11 cellular contexts compared by ENCODE assay signal in the genomic region with DNA sequence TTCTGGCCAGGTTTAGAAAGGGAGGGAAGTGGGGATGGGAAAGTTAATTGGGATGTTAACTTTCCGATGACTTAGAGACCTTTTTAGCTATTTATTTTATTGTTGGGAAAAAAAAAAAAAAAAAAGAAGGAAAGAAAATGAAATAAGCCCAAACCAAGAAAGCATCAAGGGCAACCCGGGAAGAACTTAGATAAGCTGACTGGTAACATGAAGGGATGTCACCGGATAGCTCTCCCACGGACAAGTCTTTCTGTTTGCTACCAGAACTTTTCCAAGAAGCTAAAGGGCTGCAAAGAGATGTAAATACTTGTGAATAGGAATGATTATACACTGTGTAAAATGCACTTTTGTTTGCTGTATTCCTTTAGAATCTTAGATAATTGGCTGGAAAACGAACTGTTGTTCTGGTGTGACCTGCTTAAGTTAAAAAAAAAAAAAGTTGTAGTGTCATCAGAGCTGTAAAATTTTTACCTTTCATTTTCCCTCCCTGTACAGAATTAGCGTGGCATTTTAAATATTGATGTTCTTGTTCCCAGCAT. TPM values are rescaled to one million over a fixed set of nuclear protein-coding genes. Genes with fewer than 3 reads are reported as not detected.
DNase-seq lines count a peak whose midpoint lies in the region; ATAC-seq, FAIRE-seq and TF ChIP-seq lines count a peak whose summit lies in the region.
"Had no signal": no experiment of that assay in that cellular context is flagged by ENCODE, and none has a peak within 500 bp of the region (broad histone marks: within the 10 kb centered on the region; RNA-seq: fewer than 3 reads in every experiment).

No MANE protein-coding gene starts in this region.

- peak overlapping the region; percentile 78 for H3K4me2 ChIP-seq in GM12878 (ENCODE audit: control insufficient read depth, insufficient read depth)

- H2AFZ ChIP-seq in GM12878 (ENCODE audit: control insufficient read depth, low read depth, low read length) = peak overlapping the region; percentile 58

- H3K4me1 ChIP-seq in A673 (ENCODE audit: insufficient read depth, low read length, poor library complexity, severe bottlenecking) = peaks cover 22% of the 10 kb centered on the region
- peaks cover 62% of the 10 kb centered on the region for H3K4me1 ChIP-seq in HUES48 (ENCODE audit: control insufficient read depth, insufficient read depth, low read length)
- no peaks in the 10 kb centered on the region; the same call in 1 of the 2 replicates for H3K4me1 ChIP-seq in GM12878 (ENCODE audit: control insufficient read depth, insufficient read depth, low read length)
- peaks cover 17 to 26% of the 10 kb centered on the region in 2 donors for H3K4me1 ChIP-seq in mucosa of rectum (ENCODE audit: control insufficient read depth in 2 of 2, insufficient read depth in 2 of 2, low read length in 2 of 2)
- H3K4me1 ChIP-seq in adrenal gland (replicated peaks in 1 of 2) = peaks cover 16 to 30% of the 10 kb centered on the region in 2 donors

- no peaks in the 10 kb centered on the region for H4K20me1 ChIP-seq in GM12878 (ENCODE audit: control insufficient read depth, insufficient read depth)

- H3K9ac ChIP-seq in HUES48 (ENCODE audit: low read depth, low read length) (no peak overlapping the region), GM12878 (ENCODE audit: control insufficient read depth, insufficient read depth, low read length) (peak overlapping the region; percentile 59), mucosa of rectum (ENCODE audit: low read depth in 1 of 2, low read length in 2 of 2) (no peak overlapping the region)

- CTCF ChIA-PET in A673 (lab: Charles Lee) = no interaction called here
- CTCF ChIA-PET in GM12878 (lab: Yijun Ruan, JAX) = no interaction called here

- H3K27ac ChIP-seq in A673 (ENCODE audit: low read depth, low read length, poor library complexity, severe bottlenecking) = no peak overlapping the region
- H3K27ac ChIP-seq in HUES48 (ENCODE audit: low read depth, low read length) = peak overlapping the region; percentile 84
- no peak overlapping the region for H3K27ac ChIP-seq in GM12878 (ENCODE audit: control insufficient read depth, insufficient read depth)
- H3K27ac ChIP-seq in mucosa of rectum (ENCODE audit: low read depth in 2 of 2, low read length in 2 of 2) = no peak overlapping the region
- H3K27ac ChIP-seq in adrenal gland = no peak overlapping the region
- H3K27ac ChIP-seq: body of pancreas had no signal

- no peak for TF ChIP-seq EP300 in GM12878 (IDR thresholded peaks at IDR 0.05; ENCODE audit: borderline replicate concordance in 1 of 2, control insufficient read depth in 1 of 2, low read depth in 2 of 2, low read length in 2 of 2)

- TF ChIP-seq POLR2A in GM12878 (IDR thresholded peaks at IDR 0.05; ENCODE audit: low read depth, low read length) (no peak), adrenal gland (IDR thresholded peaks at IDR 0.05) (no peak)

- H3K79me2 ChIP-seq in GM12878 (ENCODE audit: control insufficient read depth, insufficient read depth, low read length) = no peaks in the 10 kb centered on the region

- POLR2A ChIA-PET in A673 (lab: Charles Lee; ENCODE audit: low non-redundant PET) = no interaction called here
- POLR2A ChIA-PET in GM12878 (lab: Charles Lee) = interaction anchor here (0.7 kb wide), 1 partner anchor 464 kb away, joined by 4 read pairs; no protein-coding TSS in a partner anchor

- in situ Hi-C loops in GM12878 (cut with MboI) = no loop called here

- ATAC-seq in GM12878 = no peak
- ATAC-seq in HG02642 (IDR thresholded peaks at IDR 0.05; ENCODE audit: poor library complexity, unreplicated experiment) = no peak
- ATAC-seq: sciatic nerve had no signal

- TF ChIP-seq RAD21 in GM12878 (IDR thresholded peaks at IDR 0.05; ENCODE audit: insufficient read depth, low read depth, low read length) = no peak

- DNase-seq in A673 (ENCODE audit: low spot score) (no peak), GM12878 (ENCODE audit: low read depth, low spot score) (no peak), SIG-M5 treated with dmso at 0.1 percent for 504 hours (lab: John Stamatoyannopoulos, UW; ENCODE audit: unreplicated experiment) (no peak), adrenal gland (no peak)
- no peak for DNase-seq in effector CD4-positive, alpha-beta T cell

- SMC1A ChIA-PET in GM12878 (lab: Charles Lee; ENCODE audit: uncharacterized antibody, unreplicated experiment) = interaction anchor here (0.6 to 0.7 kb wide), 2 partner anchors 10 to 82 kb away, joined by 3 read pairs; no protein-coding TSS in a partner anchor

- H3K9me3 ChIP-seq in A673 (ENCODE audit: low read depth, low read length, poor library complexity, severe bottlenecking) (no peaks in the 10 kb centered on the region), HUES48 (ENCODE audit: control insufficient read depth, insufficient read depth, low read length) (no peaks in the 10 kb centered on the region), GM12878 (replicated peaks; ENCODE audit: control insufficient read depth, insufficient read depth, low read length) (peaks cover 8% of the 10 kb centered on the region; the same call in 2 of the 3 replicates), mucosa of rectum (ENCODE audit: control insufficient read depth in 2 of 2, low read length in 2 of 2) (no peaks in the 10 kb centered on the region), adrenal gland (replicated peaks in 1 of 3) (no peaks in the 10 kb centered on the region)
- H3K9me3 ChIP-seq: body of pancreas had no signal

- no peaks in the 10 kb centered on the region for H3K36me3 ChIP-seq in A673 (ENCODE audit: insufficient read depth, low read length, poor library complexity, severe bottlenecking)
- no peaks in the 10 kb centered on the region for H3K36me3 ChIP-seq in HUES48 (ENCODE audit: control insufficient read depth, insufficient read depth, low read length)
- no peaks in the 10 kb centered on the region for H3K36me3 ChIP-seq in GM12878 (ENCODE audit: control insufficient read depth in 2 of 2, insufficient read depth in 2 of 2, low read length in 1 of 2)
- no peaks in the 10 kb centered on the region for H3K36me3 ChIP-seq in mucosa of rectum (ENCODE audit: control insufficient read depth in 2 of 2, insufficient read depth in 2 of 2, low read length in 2 of 2)
- H3K36me3 ChIP-seq in adrenal gland (replicated peaks in 1 of 2) = no peaks in the 10 kb centered on the region

- no TSS peak for BruUV-seq in A673 (replicated peaks; lab: Mats Ljungman, UMichigan)
- no TSS peak for BruUV-seq in GM12878 (replicated peaks; lab: Mats Ljungman, UMichigan)

- TF ChIP-seq CTCF in A673 (conservative IDR thresholded peaks at IDR 0.05; ENCODE audit: low read depth, low read length) (no peak), GM12878 (IDR thresholded peaks at IDR 0.05 in 2 of 3, conservative IDR thresholded peaks at IDR 0.05 in 1 of 3; ENCODE audit: control insufficient read depth in 2 of 3, extremely low read depth in 1 of 3, insufficient read depth in 1 of 3, low read depth in 3 of 3, low read length in 3 of 3) (no peak), adrenal gland (IDR thresholded peaks at IDR 0.05) (no peak)

- H3K4me3 ChIP-seq in A673 (ENCODE audit: low read depth, low read length, poor library complexity, severe bottlenecking) (peak overlapping the region; percentile 37), HUES48 (ENCODE audit: low read depth, low read length) (peak overlapping the region; percentile 72), GM12878 (peak overlapping the region; percentile 82), mucosa of rectum (ENCODE audit: low read length in 2 of 2) (peak overlapping the region; percentile 59 to 74), adrenal gland (peak overlapping the region in 1 of 4 donors; percentile 46)

- no peak for FAIRE-seq in GM12878 (lab: Jason Lieb, UNC)
- FAIRE-seq: G401.6 had no signal

- WGBS in GM12878 (ENCODE audit: insufficient coverage, insufficient replicate concordance, low lambda C conversion rate, missing lambda C conversion rate) = 72% methylated on average over 5 of the region's 6 CpGs
- WGBS in adrenal gland, 4 donors = 20 to 24% (median 22%) methylated on average over 6 of the region's 6 CpGs

- H3K27me3 ChIP-seq in A673 (replicated peaks; ENCODE audit: insufficient read depth, low read depth, low read length, poor library complexity) (peaks cover 99% of the 10 kb centered on the region), HUES48 (ENCODE audit: control insufficient read depth, insufficient read depth, low read length) (peaks cover 44% of the 10 kb centered on the region), GM12878 (replicated peaks in 1 of 2; ENCODE audit: control insufficient read depth in 2 of 2, insufficient read depth in 2 of 2, low read length in 1 of 2) (peaks cover 17 to 32% of the 10 kb centered on the region in 2 experiments), mucosa of rectum (ENCODE audit: control insufficient read depth in 2 of 2, insufficient read depth in 2 of 2, low read length in 2 of 2) (peaks cover 79% of the 10 kb centered on the region in 2 donors), adrenal gland (peaks cover 94% of the 10 kb centered on the region)

- intact Hi-C loops in A673 (cut with micrococcal nuclease; ENCODE audit: unreplicated experiment) (loop anchor here (10.0 kb wide), 1 partner anchor 318 kb away; no protein-coding TSS in a partner anchor), GM12878 (cut with micrococcal nuclease; ENCODE audit: unreplicated experiment) (no loop called here), adrenal gland (cut with DNase I) (no loop called here)

- RAD21 ChIA-PET in GM12878 (lab: Charles Lee; ENCODE audit: unreplicated experiment) = no interaction called here

RNA-seq across cellular contexts. Expression of a gene that starts 2.8 kb away (rescaled TPM):
- not detected in 2 replicates for total RNA-seq in A673 (2021)
- not detected in 2 replicates for total RNA-seq in GM12878 (2013; cell fraction: nucleolus; rRNA removed)
- not detected in 2 replicates for total RNA-seq in GM12878 (2014; rRNA removed)
- total RNA-seq in GM12878 (2014; rRNA removed; fragmentation: Illumina TruSeq; extraction: Trizol) = not detected in 2 replicates
- not detected in 2 replicates for total RNA-seq in GM12878 (2021)
- not detected for polyA plus RNA-seq in GM12878 (2011; ENCODE audit: low read depth)
- not detected in 2 replicates for polyA plus RNA-seq in GM12878 (2011; rRNA removed)
- polyA plus RNA-seq in GM12878 (2011; cell fraction: cytosol; rRNA removed) = not detected in 2 replicates
- not detected in 2 replicates for polyA plus RNA-seq in GM12878 (2011; cell fraction: nucleus; rRNA removed)
- polyA plus RNA-seq in GM12878 (2012) = 0.03 and 0.05 TPM in 2 replicates
- not detected in 2 replicates for polyA plus RNA-seq in GM12878 (2014; fragmentation: Illumina TruSeq; extraction: Trizol)
- not detected for polyA plus RNA-seq in GM12878 (2014; fragmentation: Nextera tagmentation; extraction: Ambion mirVana)
- polyA plus RNA-seq in GM12878 (2014; rRNA removed) = not detected in 2 replicates
- polyA plus RNA-seq in GM12878 (2016; fragmentation: Nextera tagmentation; extraction: Ambion mirVana) = not detected
- 0.10 TPM in 1 of 2 replicates, not detected in the other for polyA minus RNA-seq in GM12878 (2011; rRNA and poly(A)+ RNA removed)
- polyA minus RNA-seq in GM12878 (2011; cell fraction: cytosol; rRNA and poly(A)+ RNA removed) = not detected in 2 replicates
- polyA minus RNA-seq in GM12878 (2011; cell fraction: nucleus; rRNA and poly(A)+ RNA removed) = not detected in 2 replicates
- not detected for total RNA-seq in adrenal gland
- polyA plus RNA-seq in adrenal gland = not detected
- total RNA-seq: body of pancreas, sciatic nerve had no signal
